Comparison of ENCODE assay signal across 10 cellular contexts in genomic region chr4:161256716-161257115, GRCh38.
DNase-seq lines count a peak whose midpoint lies in the region; ATAC-seq, FAIRE-seq and TF ChIP-seq lines count a peak whose summit lies in the region.
"Had no signal": no experiment of that assay in that cellular context is flagged by ENCODE, and none has a peak within 500 bp of the region (broad histone marks: within the 10 kb centered on the region; RNA-seq: fewer than 3 reads in every experiment).

No MANE protein-coding gene starts in this region.

- H3K4me3 ChIP-seq in A549 (no peak overlapping the region), OCI-LY1 (ENCODE audit: low read depth, low read length, poor library complexity, severe bottlenecking) (no peak overlapping the region), right cardiac atrium (ENCODE audit: low read length) (no peak overlapping the region), mucosa of descending colon (no peak overlapping the region)
- H3K4me3 ChIP-seq: SJSA1 had no signal

- no peaks in the 10 kb centered on the region for H3K9me2 ChIP-seq in OCI-LY1 (ENCODE audit: low read depth, low read length)

- TF ChIP-seq POLR2A in A549 (IDR thresholded peaks at IDR 0.05; ENCODE audit: low read length), result no peak

- TF ChIP-seq CTCF in A549 (IDR thresholded peaks at IDR 0.05) (peak; percentile 61), OCI-LY1 (IDR thresholded peaks at IDR 0.05; ENCODE audit: low read length) (peak; percentile 50), endothelial cell (IDR thresholded peaks at IDR 0.05; ENCODE audit: unreplicated experiment) (peak; percentile 33), mucosa of descending colon (IDR thresholded peaks at IDR 0.05) (no peak)

- H4K20me1 ChIP-seq in OCI-LY1 (ENCODE audit: insufficient read depth, low read length), result no peaks in the 10 kb centered on the region

- H3K79me2 ChIP-seq in OCI-LY1 (ENCODE audit: insufficient read depth, low read length), result no peaks in the 10 kb centered on the region

- POLR2A ChIA-PET in A549 (lab: Yijun Ruan, JAX), result no interaction called here

- H2AFZ ChIP-seq in OCI-LY1 (ENCODE audit: low read length), result no peak overlapping the region

- peaks cover 9% of the 10 kb centered on the region for H3K36me3 Mint-ChIP-seq in endothelial cell (ENCODE audit: low read depth, unreplicated experiment)

- DNase-seq in A549 (ENCODE audit: low read depth in 1 of 2, low spot score in 1 of 2) (peak in 1 of 2 experiments; percentile 29), endothelial cell (ENCODE audit: low spot score) (no peak), MV-4-11 (lab: John Stamatoyannopoulos, UW) (no peak), superior temporal gyrus (ENCODE audit: extremely low spot score) (no peak), right cardiac atrium (no peak), mucosa of descending colon (no peak)

- H3K27me3 ChIP-seq in OCI-LY1 (ENCODE audit: insufficient read depth, low read length) (no peaks in the 10 kb centered on the region), right cardiac atrium (ENCODE audit: control insufficient read depth, insufficient read depth) (no peaks in the 10 kb centered on the region)
- H3K27me3 ChIP-seq: SJSA1 had no signal

- peaks cover 3% of the 10 kb centered on the region for H3K4me1 Mint-ChIP-seq in endothelial cell (ENCODE audit: unreplicated experiment)

- 18% methylated on average over 4 of the region's 4 CpGs for WGBS in A549 (ENCODE audit: missing lambda C conversion rate)
- WGBS in right cardiac atrium, result 76% methylated on average over 4 of the region's 4 CpGs

- no peak for TF ChIP-seq EP300 in A549 (IDR thresholded peaks at IDR 0.05)

- H3K9me3 Mint-ChIP-seq in endothelial cell (ENCODE audit: unreplicated experiment), result peaks cover 15% of the 10 kb centered on the region

- ATAC-seq in A549 (peak; percentile 81 to 87), GM18868 (IDR thresholded peaks at IDR 0.05; ENCODE audit: unreplicated experiment) (peak; percentile 61), right cardiac atrium (no peak), mucosa of descending colon (no peak)

- H3K36me3 ChIP-seq in OCI-LY1 (ENCODE audit: insufficient read depth, low read length) (no peaks in the 10 kb centered on the region), mucosa of descending colon (ENCODE audit: low read depth) (no peaks in the 10 kb centered on the region)
- H3K36me3 ChIP-seq: SJSA1 had no signal

- TF ChIP-seq RAD21 in A549 (conservative IDR thresholded peaks at IDR 0.05 in 1 of 2, IDR thresholded peaks at IDR 0.05 in 1 of 2), result peak; percentile 68 to 69

- no peaks in the 10 kb centered on the region for H3F3A ChIP-seq in OCI-LY1 (ENCODE audit: insufficient read depth, low read length)

- FAIRE-seq in A549 (lab: Jason Lieb, UNC), result no peak
- FAIRE-seq: colon had no signal

- H3K27me3 Mint-ChIP-seq in endothelial cell (ENCODE audit: unreplicated experiment), result peaks cover 2% of the 10 kb centered on the region

- H3K27ac Mint-ChIP-seq in endothelial cell (ENCODE audit: unreplicated experiment), result no peak overlapping the region

- H3K4me1 ChIP-seq in A549 (no peaks in the 10 kb centered on the region), OCI-LY1 (ENCODE audit: insufficient read depth, low read length, severe bottlenecking) (no peaks in the 10 kb centered on the region), right cardiac atrium (ENCODE audit: control insufficient read depth, insufficient read depth, low read length) (no peaks in the 10 kb centered on the region), mucosa of descending colon (ENCODE audit: low read depth) (no peaks in the 10 kb centered on the region)
- H3K4me1 ChIP-seq: SJSA1 had no signal

- H3K4me2 ChIP-seq in A549 (no peak overlapping the region), OCI-LY1 (ENCODE audit: low read length) (no peak overlapping the region)

- intact Hi-C loops in right cardiac atrium (cut with DNase I), result no loop called here
- intact Hi-C loops in mucosa of descending colon (cut with DNase I, micrococcal nuclease), result no loop called here

- CTCF ChIA-PET in A549 (lab: Yijun Ruan, JAX), result interaction anchor here (0.6 to 1.3 kb wide), 7 partner anchors 9 to 932 kb away, joined by 3 to 5 read pairs (median 3); no protein-coding TSS in a partner anchor

- H3K9ac ChIP-seq in OCI-LY1 (ENCODE audit: low read length), result no peak overlapping the region

- no peak overlapping the region for H3K4me3 Mint-ChIP-seq in endothelial cell (ENCODE audit: unreplicated experiment)

- no peak overlapping the region for H3K27ac ChIP-seq in A549
- no peak overlapping the region for H3K27ac ChIP-seq in OCI-LY1 (ENCODE audit: low read depth, low read length, poor library complexity, severe bottlenecking)
- no peak overlapping the region for H3K27ac ChIP-seq in right cardiac atrium (ENCODE audit: low read length)
- H3K27ac ChIP-seq: SJSA1 had no signal

- H3K9me3 ChIP-seq in A549 (no peaks in the 10 kb centered on the region), OCI-LY1 (ENCODE audit: low read length) (no peaks in the 10 kb centered on the region), right cardiac atrium (ENCODE audit: control insufficient read depth, low read length) (peaks cover 2% of the 10 kb centered on the region), mucosa of descending colon (peaks cover 29% of the 10 kb centered on the region)
- H3K9me3 ChIP-seq: SJSA1 had no signal

TF ChIP-seq in A549, 52 proteins besides CTCF, POLR2A, EP300 and RAD21:
- TF ChIP-seq SMC3 (IDR thresholded peaks at IDR 0.05), result peak; percentile 61
- TF ChIP-seq, protein P1, sequence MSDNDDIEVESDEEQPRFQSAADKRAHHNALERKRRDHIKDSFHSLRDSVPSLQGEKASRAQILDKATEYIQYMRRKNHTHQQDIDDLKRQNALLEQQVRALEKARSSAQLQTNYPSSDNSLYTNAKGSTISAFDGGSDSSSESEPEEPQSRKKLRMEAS (IDR thresholded peaks at IDR 0.05), result 0 out of 2 replicates have a peak, but pooled peaks have one; percentile 23
- TF ChIP-seq, protein P2, sequence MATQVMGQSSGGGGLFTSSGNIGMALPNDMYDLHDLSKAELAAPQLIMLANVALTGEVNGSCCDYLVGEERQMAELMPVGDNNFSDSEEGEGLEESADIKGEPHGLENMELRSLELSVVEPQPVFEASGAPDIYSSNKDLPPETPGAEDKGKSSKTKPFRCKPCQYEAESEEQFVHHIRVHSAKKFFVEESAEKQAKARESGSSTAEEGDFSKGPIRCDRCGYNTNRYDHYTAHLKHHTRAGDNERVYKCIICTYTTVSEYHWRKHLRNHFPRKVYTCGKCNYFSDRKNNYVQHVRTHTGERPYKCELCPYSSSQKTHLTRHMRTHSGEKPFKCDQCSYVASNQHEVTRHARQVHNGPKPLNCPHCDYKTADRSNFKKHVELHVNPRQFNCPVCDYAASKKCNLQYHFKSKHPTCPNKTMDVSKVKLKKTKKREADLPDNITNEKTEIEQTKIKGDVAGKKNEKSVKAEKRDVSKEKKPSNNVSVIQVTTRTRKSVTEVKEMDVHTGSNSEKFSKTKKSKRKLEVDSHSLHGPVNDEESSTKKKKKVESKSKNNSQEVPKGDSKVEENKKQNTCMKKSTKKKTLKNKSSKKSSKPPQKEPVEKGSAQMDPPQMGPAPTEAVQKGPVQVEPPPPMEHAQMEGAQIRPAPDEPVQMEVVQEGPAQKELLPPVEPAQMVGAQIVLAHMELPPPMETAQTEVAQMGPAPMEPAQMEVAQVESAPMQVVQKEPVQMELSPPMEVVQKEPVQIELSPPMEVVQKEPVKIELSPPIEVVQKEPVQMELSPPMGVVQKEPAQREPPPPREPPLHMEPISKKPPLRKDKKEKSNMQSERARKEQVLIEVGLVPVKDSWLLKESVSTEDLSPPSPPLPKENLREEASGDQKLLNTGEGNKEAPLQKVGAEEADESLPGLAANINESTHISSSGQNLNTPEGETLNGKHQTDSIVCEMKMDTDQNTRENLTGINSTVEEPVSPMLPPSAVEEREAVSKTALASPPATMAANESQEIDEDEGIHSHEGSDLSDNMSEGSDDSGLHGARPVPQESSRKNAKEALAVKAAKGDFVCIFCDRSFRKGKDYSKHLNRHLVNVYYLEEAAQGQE (IDR thresholded peaks at IDR 0.05), result no peak

Comparison
In these comparisons a context has a peak if more than half of its experiments do, and no peak if none do; other contexts are left out.
1. ATAC-seq: peak in A549 (2 of 2) and GM18868 (single experiment); none in right cardiac atrium (0 of 2) and mucosa of descending colon (single experiment).